8 cellular contexts compared by ENCODE assay signal in the genomic region with DNA sequence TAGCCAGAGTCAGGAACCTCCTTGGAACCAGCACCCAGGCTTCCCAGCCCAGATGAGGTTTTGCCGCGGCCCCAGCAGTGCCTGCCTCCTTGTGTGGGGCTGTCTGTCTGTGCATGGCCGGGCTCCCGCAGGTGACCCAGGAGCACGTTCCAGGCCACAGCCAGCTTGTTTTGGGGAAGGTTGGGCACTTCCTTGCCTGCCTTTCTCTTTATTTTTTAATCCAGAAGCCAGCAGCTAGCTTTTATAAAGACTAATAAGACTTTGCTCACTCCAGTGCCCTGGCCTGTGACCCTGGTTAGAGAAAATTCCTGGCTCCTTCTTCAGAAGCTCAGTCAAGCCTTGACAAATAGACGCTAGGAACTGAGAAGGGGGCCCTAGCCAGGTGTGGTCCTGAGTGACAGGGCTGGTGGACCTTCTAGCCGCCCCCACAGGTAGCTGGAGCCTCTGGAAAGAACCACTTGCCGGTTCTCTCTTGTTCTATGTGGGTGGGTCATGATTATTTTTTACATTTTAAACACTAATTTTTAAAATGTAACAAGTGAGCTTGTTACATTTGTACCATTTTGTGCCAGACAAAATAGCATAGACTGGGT. TPM values are rescaled to one million over a fixed set of nuclear protein-coding genes. Genes with fewer than 3 reads are reported as not detected.
DNase-seq lines count a peak whose midpoint lies in the region; TF ChIP-seq lines count a peak whose summit lies in the region.

No MANE protein-coding gene starts in this region.

- H3K9me3 ChIP-seq in liver (ENCODE audit: control insufficient read depth in 4 of 4, low read length in 3 of 4), result no peaks in the 10 kb centered on the region
- no peaks in the 10 kb centered on the region for H3K9me3 ChIP-seq in transverse colon

- DNase-seq in activated naive CD4-positive, alpha-beta T cell treated with anti-CD3 and anti-CD28 coated beads, Interleukin-2, amount 10 ng/mL, durations not matched to agents 7 days and 5 days, result no peak
- DNase-seq in activated naive CD4-positive, alpha-beta T cell treated with Interleukin-2 at 50 U/mL for 16 hours, result no peak
- no peak for DNase-seq in activated naive CD8-positive, alpha-beta T cell treated with anti-CD3 and anti-CD28 coated beads for 36 hours
- DNase-seq in transverse colon, result no peak
- no peak for DNase-seq in DMS 273 treated with DMSO at 0.1 percent for 48 hours (lab: John Stamatoyannopoulos, UW)
- DNase-seq in activated CD8-positive, alpha-beta memory T cell treated with anti-CD3 and anti-CD28 coated beads, Interleukin-2, amount 50 U/mL, for 4 hours, result no peak
- DNase-seq in NCI-H2029 treated with DMSO at 0.1 percent for 48 hours (lab: John Stamatoyannopoulos, UW), result no peak

- H3K27ac Mint-ChIP-seq in activated naive CD4-positive, alpha-beta T cell treated with anti-CD3 and anti-CD28 coated beads, Interleukin-2, amount 10 ng/mL, durations not matched to agents 7 days and 5 days, result no peak overlapping the region
- no peak overlapping the region for H3K27ac Mint-ChIP-seq in activated naive CD8-positive, alpha-beta T cell treated with anti-CD3 and anti-CD28 coated beads for 36 hours

- in situ Hi-C loops in transverse colon (cut with MboI; ENCODE audit: low pct_ligation_motif_present in 1 of 4, low pct_unique_long_range_greater_than_20kb in 1 of 4, low sequenced_read_pairs in 3 of 4), result loop anchor here (10.0 to 25.0 kb wide), 7 partner anchors 242 to 495 kb away; no protein-coding TSS in a partner anchor

- H3K9me3 Mint-ChIP-seq in activated naive CD4-positive, alpha-beta T cell treated with anti-CD3 and anti-CD28 coated beads, Interleukin-2, amount 10 ng/mL, durations not matched to agents 7 days and 5 days, result no peaks in the 10 kb centered on the region
- H3K9me3 Mint-ChIP-seq in activated naive CD8-positive, alpha-beta T cell treated with anti-CD3 and anti-CD28 coated beads for 36 hours, result no peaks in the 10 kb centered on the region

- CTCF ChIA-PET in activated naive CD4-positive, alpha-beta T cell treated with anti-CD3 and anti-CD28 coated beads, Interleukin-2, amount 10 ng/mL, durations not matched to agents 7 days and 5 days (lab: Charles Lee), result interaction anchor here (0.9 to 2.4 kb wide), 12 partner anchors 9 to 519 kb away, joined by 3 to 14 read pairs (median 3); no protein-coding TSS in a partner anchor

- 33% methylated on average over 8 of the region's 8 CpGs for WGBS in liver
- 45% methylated on average over 8 of the region's 8 CpGs; no CpG with 5 or more reads in 1 of the 2 donors for WGBS in transverse colon (ENCODE audit: low coverage in 1 of 2), 2 donors

- H3K4me1 Mint-ChIP-seq in activated naive CD4-positive, alpha-beta T cell treated with anti-CD3 and anti-CD28 coated beads, Interleukin-2, amount 10 ng/mL, durations not matched to agents 7 days and 5 days, result peaks cover 40% of the 10 kb centered on the region
- H3K4me1 Mint-ChIP-seq in activated naive CD8-positive, alpha-beta T cell treated with anti-CD3 and anti-CD28 coated beads for 36 hours, result peaks cover 41% of the 10 kb centered on the region

- H3K4me1 ChIP-seq in liver (ENCODE audit: control insufficient read depth in 4 of 4, insufficient read depth in 4 of 4, low read length in 3 of 4) (peaks cover 3 to 19% (median 10%) of the 10 kb centered on the region in 4 donors), transverse colon (peaks cover 4 to 14% (median 9%) of the 10 kb centered on the region in 4 donors)

- H3K4me3 ChIP-seq in liver (ENCODE audit: low read depth in 1 of 3, low read length in 3 of 3), result peak overlapping the region; percentile 64 to 86 (median 66)
- peak overlapping the region; percentile 61 to 88 (median 76) for H3K4me3 ChIP-seq in transverse colon

- TF ChIP-seq POLR2A in transverse colon (IDR thresholded peaks at IDR 0.05), result no peak

- intact Hi-C loops in transverse colon (cut with DNase I; ENCODE audit: low total_unique reads), result loop anchor here (10.0 kb wide), 3 partner anchors 255 to 575 kb away; no protein-coding TSS in a partner anchor

- TF ChIP-seq EP300 in transverse colon (IDR thresholded peaks at IDR 0.05; ENCODE audit: low read depth), result no peak

- H3K36me3 ChIP-seq in liver (ENCODE audit: control insufficient read depth in 4 of 4, insufficient read depth in 3 of 4, low read depth in 1 of 4, low read length in 3 of 4) (peaks cover 0 to 12% (median 9%) of the 10 kb centered on the region in 4 donors), transverse colon (peaks cover 0 to 10% (median 0%) of the 10 kb centered on the region in 4 donors)

- H3K27ac ChIP-seq in liver (ENCODE audit: low read depth in 1 of 2, low read length in 2 of 2) (peak overlapping the region; percentile 73 to 78), transverse colon (peak overlapping the region; percentile 80 to 88 (median 84))

- H3K4me3 Mint-ChIP-seq in activated naive CD4-positive, alpha-beta T cell treated with anti-CD3 and anti-CD28 coated beads, Interleukin-2, amount 10 ng/mL, durations not matched to agents 7 days and 5 days, result peak overlapping the region; percentile 94
- H3K4me3 Mint-ChIP-seq in activated naive CD8-positive, alpha-beta T cell treated with anti-CD3 and anti-CD28 coated beads for 36 hours, result peak overlapping the region; percentile 97

- peaks cover 12% of the 10 kb centered on the region for H3K27me3 Mint-ChIP-seq in activated naive CD4-positive, alpha-beta T cell treated with anti-CD3 and anti-CD28 coated beads, Interleukin-2, amount 10 ng/mL, durations not matched to agents 7 days and 5 days
- no peaks in the 10 kb centered on the region for H3K27me3 Mint-ChIP-seq in activated naive CD8-positive, alpha-beta T cell treated with anti-CD3 and anti-CD28 coated beads for 36 hours

- TF ChIP-seq RAD21 in liver (IDR thresholded peaks at IDR 0.05), result peak in 1 of 2 donors; percentile 2

- H3K9ac ChIP-seq in liver (ENCODE audit: low read depth in 1 of 2, low read length in 2 of 2), result peak overlapping the region in 1 of 2 donors; percentile 68

- H3K27me3 ChIP-seq in liver (ENCODE audit: control insufficient read depth in 4 of 4, insufficient read depth in 4 of 4, low read length in 3 of 4), result no peaks in the 10 kb centered on the region
- no peaks in the 10 kb centered on the region for H3K27me3 ChIP-seq in transverse colon

- peaks cover 11% of the 10 kb centered on the region for H3K36me3 Mint-ChIP-seq in activated naive CD4-positive, alpha-beta T cell treated with anti-CD3 and anti-CD28 coated beads, Interleukin-2, amount 10 ng/mL, durations not matched to agents 7 days and 5 days
- H3K36me3 Mint-ChIP-seq in activated naive CD8-positive, alpha-beta T cell treated with anti-CD3 and anti-CD28 coated beads for 36 hours, result peaks cover 13% of the 10 kb centered on the region

- TF ChIP-seq CTCF in liver (IDR thresholded peaks at IDR 0.05; ENCODE audit: low read depth, low read length, missing input control) (no peak), transverse colon (IDR thresholded peaks at IDR 0.05) (peak in 2 of 5 experiments; percentile 5 to 13)

TF ChIP-seq in liver, 16 proteins besides CTCF, POLR2A, EP300 and RAD21 (continues in another document):
- TF ChIP-seq SP1 (IDR thresholded peaks at IDR 0.05) (no peak), TAF1 (conservative IDR thresholded peaks at IDR 0.05) (no peak), EGR1 (IDR thresholded peaks at IDR 0.05; ENCODE audit: low read depth in 2 of 2) (no peak), FOXA1 (IDR thresholded peaks at IDR 0.05) (no peak), GABPA (IDR thresholded peaks at IDR 0.05 in 1 of 2, conservative IDR thresholded peaks at IDR 0.05 in 1 of 2) (no peak), NR2F2 (IDR thresholded peaks at IDR 0.05) (no peak), YY1 (IDR thresholded peaks at IDR 0.05) (no peak), JUND (IDR thresholded peaks at IDR 0.05) (no peak), ATF3 (IDR thresholded peaks at IDR 0.05) (no peak), FOXA2 (IDR thresholded peaks at IDR 0.05) (no peak), RXRA (IDR thresholded peaks at IDR 0.05) (no peak)
- TF ChIP-seq, protein P1, sequence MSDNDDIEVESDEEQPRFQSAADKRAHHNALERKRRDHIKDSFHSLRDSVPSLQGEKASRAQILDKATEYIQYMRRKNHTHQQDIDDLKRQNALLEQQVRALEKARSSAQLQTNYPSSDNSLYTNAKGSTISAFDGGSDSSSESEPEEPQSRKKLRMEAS (IDR thresholded peaks at IDR 0.05), result no peak
- TF ChIP-seq, protein P2, sequence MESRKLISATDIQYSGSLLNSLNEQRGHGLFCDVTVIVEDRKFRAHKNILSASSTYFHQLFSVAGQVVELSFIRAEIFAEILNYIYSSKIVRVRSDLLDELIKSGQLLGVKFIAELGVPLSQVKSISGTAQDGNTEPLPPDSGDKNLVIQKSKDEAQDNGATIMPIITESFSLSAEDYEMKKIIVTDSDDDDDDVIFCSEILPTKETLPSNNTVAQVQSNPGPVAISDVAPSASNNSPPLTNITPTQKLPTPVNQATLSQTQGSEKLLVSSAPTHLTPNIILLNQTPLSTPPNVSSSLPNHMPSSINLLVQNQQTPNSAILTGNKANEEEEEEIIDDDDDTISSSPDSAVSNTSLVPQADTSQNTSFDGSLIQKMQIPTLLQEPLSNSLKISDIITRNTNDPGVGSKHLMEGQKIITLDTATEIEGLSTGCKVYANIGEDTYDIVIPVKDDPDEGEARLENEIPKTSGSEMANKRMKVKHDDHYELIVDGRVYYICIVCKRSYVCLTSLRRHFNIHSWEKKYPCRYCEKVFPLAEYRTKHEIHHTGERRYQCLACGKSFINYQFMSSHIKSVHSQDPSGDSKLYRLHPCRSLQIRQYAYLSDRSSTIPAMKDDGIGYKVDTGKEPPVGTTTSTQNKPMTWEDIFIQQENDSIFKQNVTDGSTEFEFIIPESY (IDR thresholded peaks at IDR 0.05), result no peak

RNA-seq across cellular contexts. Expression of gene SLC29A3, which starts 0.8 kb away (rescaled TPM):
- total RNA-seq in activated naive CD8-positive, alpha-beta T cell treated with anti-CD3 and anti-CD28 coated beads for 36 hours, result 1 to 10 TPM; 4.3 TPM
- total RNA-seq in liver (1 to 10 TPM; 3.1 to 5.7 TPM), transverse colon (1 to 10 TPM in 3 of 4 donors, under 1 TPM in 1; 0.75 to 6.4 (median 3.4) TPM)
- 10 to 100 TPM in 1 of 2 donors, 1 to 10 TPM in 1; 4.8 to 11.9 TPM for polyA plus RNA-seq in liver
